21 cellular contexts compared by ENCODE assay signal in genomic region chr11:27868226-27868625, GRCh38.
"Had no signal": no experiment of that assay in that cellular context is flagged by ENCODE, and none has a peak within 500 bp of the region (broad histone marks: within the 10 kb centered on the region; RNA-seq: fewer than 3 reads in every experiment).

No MANE protein-coding gene starts in this region.

- ATAC-seq: activated T-cell treated with anti-CD3 and anti-CD28 coated beads, Interleukin-2, amount 50 U/mL, for 4 hours; T-helper 17 cell had no signal

- DNase-seq: activated B cell treated with CpG ODN at 0.5 μM for 24 hours; activated CD4-positive, alpha-beta memory T cell treated with anti-CD3 and anti-CD28 coated beads for 36 hours; activated CD4-positive, alpha-beta T cell treated with anti-CD3 and anti-CD28 coated beads, Interleukin-2, amount 10 ng/mL, durations not matched to agents 7 days and 5 days; activated CD8-positive, alpha-beta memory T cell treated with anti-CD3 and anti-CD28 coated beads for 24 hours; activated effector memory CD4-positive, alpha-beta T cell treated with anti-CD3 and anti-CD28 coated beads, Interleukin-2, amount 50 U/mL, for 16 hours; activated naive CD4-positive, alpha-beta T cell treated with Interleukin-2 at 50 U/mL for 16 hours; activated T-cell treated with anti-CD3 and anti-CD28 coated beads, Interleukin-2, amount 50 U/mL, for 4 hours; brain microvascular endothelial cell; cerebellar nuclear complex; MM.1S; NCI-H1105 treated with DMSO at 0.1 percent for 48 hours; NCI-H146; NCI-H187 treated with DMSO at 0.1 percent for 48 hours; NCI-H2081 treated with DMSO at 0.1 percent for 48 hours; NCI-H446 treated with DMSO at 0.1 percent for 48 hours; NCI-H524 treated with DMSO at 0.1 percent for 48 hours; NCI-H748 treated with DMSO at 0.1 percent for 48 hours; SIG-M5; T-helper 17 cell; T-helper 9 cell had no signal

- H3K27me3 ChIP-seq: brain microvascular endothelial cell, cardiac muscle cell had no signal

- H3K27ac ChIP-seq: brain microvascular endothelial cell, cardiac muscle cell had no signal

- H3K36me3 ChIP-seq: brain microvascular endothelial cell, cardiac muscle cell had no signal

- H3K4me3 ChIP-seq: cardiac muscle cell had no signal
